21 cellular contexts compared by ENCODE assay signal in genomic region chr3:130508970-130509369, GRCh38. TPM values are rescaled to one million over a fixed set of nuclear protein-coding genes. Genes with fewer than 3 reads are reported as not detected.
DNase-seq lines count a peak whose midpoint lies in the region; ATAC-seq and TF ChIP-seq lines count a peak whose summit lies in the region.
"Had no signal": no experiment of that assay in that cellular context is flagged by ENCODE, and none has a peak within 500 bp of the region (broad histone marks: within the 10 kb centered on the region; RNA-seq: fewer than 3 reads in every experiment).

No MANE protein-coding gene starts in this region.

- intact Hi-C loops in colonic mucosa (cut with DNase I) (no loop called here), right cardiac atrium (cut with DNase I) (no loop called here), sciatic nerve (cut with DNase I) (no loop called here)

- H3K27ac ChIP-seq in GM23338 (ENCODE audit: low read depth) (no peak overlapping the region), colonic mucosa (no peak overlapping the region), right cardiac atrium (ENCODE audit: low read length) (no peak overlapping the region), trophoblast cell (ENCODE audit: low read depth, low read length) (no peak overlapping the region)
- H3K27ac ChIP-seq: tibial nerve had no signal

- H3K4me1 ChIP-seq in GM23338 (ENCODE audit: insufficient read depth) (no peaks in the 10 kb centered on the region), colonic mucosa (no peaks in the 10 kb centered on the region), right cardiac atrium (ENCODE audit: control insufficient read depth, insufficient read depth, low read length) (no peaks in the 10 kb centered on the region), trophoblast cell (ENCODE audit: control insufficient read depth in 1 of 2, insufficient read depth in 2 of 2, low read length in 2 of 2) (no peaks in the 10 kb centered on the region)

- TF ChIP-seq CTCF in GM23338 (conservative IDR thresholded peaks at IDR 0.05; ENCODE audit: low read depth in 2 of 2): no peak
- no peak for TF ChIP-seq CTCF in colonic mucosa (IDR thresholded peaks at IDR 0.05)

- POLR2A ChIA-PET in activated CD8-positive, alpha-beta T cell treated with anti-CD3 and anti-CD28 coated beads, Interleukin-2, amount 10 ng/mL, durations not matched to agents 7 days and 5 days (lab: Charles Lee): no interaction called here

- no peak overlapping the region for H2AK5ac ChIP-seq in trophoblast cell (ENCODE audit: low read length)

- CTCF ChIA-PET in activated CD8-positive, alpha-beta T cell treated with anti-CD3 and anti-CD28 coated beads, Interleukin-2, amount 10 ng/mL, durations not matched to agents 7 days and 5 days (lab: Charles Lee): no interaction called here

- H2BK12ac ChIP-seq in trophoblast cell (ENCODE audit: low read length): no peak overlapping the region

- H3K79me2 ChIP-seq in GM23338 (replicated peaks; ENCODE audit: insufficient read depth) (no peaks in the 10 kb centered on the region), trophoblast cell (ENCODE audit: control insufficient read depth, insufficient read depth, low read length, poor library complexity) (no peaks in the 10 kb centered on the region)

- no peak overlapping the region for H2BK5ac ChIP-seq in trophoblast cell (ENCODE audit: low read depth, low read length, poor library complexity)

- H3K9ac ChIP-seq in colonic mucosa (ENCODE audit: low read depth in 2 of 2, low read length in 2 of 2) (no peak overlapping the region), trophoblast cell (ENCODE audit: low read length) (no peak overlapping the region)

- no peaks in the 10 kb centered on the region for H4K20me1 ChIP-seq in GM23338 (replicated peaks; ENCODE audit: insufficient read depth)

- H3K36me3 Mint-ChIP-seq in GM23338 (ENCODE audit: low read depth): no peaks in the 10 kb centered on the region
- H3K36me3 Mint-ChIP-seq in activated CD8-positive, alpha-beta T cell treated with anti-CD3 and anti-CD28 coated beads, Interleukin-2, amount 10 ng/mL, durations not matched to agents 7 days and 5 days (ENCODE audit: low read depth): no peaks in the 10 kb centered on the region
- H3K36me3 Mint-ChIP-seq: IgD-negative memory B cell had no signal

- H3K14ac ChIP-seq in trophoblast cell (ENCODE audit: low read length): no peak overlapping the region

- no peak overlapping the region for H3K23ac ChIP-seq in trophoblast cell (ENCODE audit: low read length)

- H3K27me3 ChIP-seq in GM23338 (ENCODE audit: insufficient read depth): 0 out of 2 replicates have a peak, but pooled peaks cover 2% of the 10 kb centered on the region
- H3K27me3 ChIP-seq in colonic mucosa: no peaks in the 10 kb centered on the region
- H3K27me3 ChIP-seq in right cardiac atrium (ENCODE audit: control insufficient read depth, insufficient read depth): peaks cover 2% of the 10 kb centered on the region
- H3K27me3 ChIP-seq in trophoblast cell (ENCODE audit: insufficient read depth, low read length): no peaks in the 10 kb centered on the region
- H3K27me3 ChIP-seq: tibial nerve had no signal

- peak; percentile 64 for ATAC-seq in GM23338
- peak; percentile 90 to 94 for ATAC-seq in right cardiac atrium
- peak; percentile 67 for ATAC-seq in sciatic nerve
- ATAC-seq in activated CD8-positive, alpha-beta T cell treated with anti-CD3 and anti-CD28 coated beads, Interleukin-2, amount 10 ng/mL, durations not matched to agents 7 days and 5 days: no peak
- ATAC-seq in HG03354 (IDR thresholded peaks at IDR 0.05; ENCODE audit: poor library complexity, severe bottlenecking, unreplicated experiment): no peak
- ATAC-seq: activated T-cell treated with anti-CD3 and anti-CD28 coated beads, Interleukin-2, amount 50 U/mL, for 4 hours; esophagus mucosa had no signal

- no peaks in the 10 kb centered on the region for H3K9me3 Mint-ChIP-seq in GM23338
- H3K9me3 Mint-ChIP-seq in activated CD8-positive, alpha-beta T cell treated with anti-CD3 and anti-CD28 coated beads, Interleukin-2, amount 10 ng/mL, durations not matched to agents 7 days and 5 days (ENCODE audit: insufficient read depth): no peaks in the 10 kb centered on the region
- H3K9me3 Mint-ChIP-seq: activated T-cell treated with anti-CD3 and anti-CD28 coated beads, Interleukin-2, amount 50 U/mL, for 4 hours; IgD-negative memory B cell had no signal

- H3K36me3 ChIP-seq in GM23338 (ENCODE audit: insufficient read depth) (no peaks in the 10 kb centered on the region), colonic mucosa (no peaks in the 10 kb centered on the region), trophoblast cell (ENCODE audit: control insufficient read depth in 1 of 2, insufficient read depth in 2 of 2, low read length in 2 of 2) (no peaks in the 10 kb centered on the region)
- H3K36me3 ChIP-seq: tibial nerve had no signal

- H3K18ac ChIP-seq in trophoblast cell (ENCODE audit: low read length): no peak overlapping the region

- no peak overlapping the region for H3K4me2 ChIP-seq in GM23338
- H3K4me2 ChIP-seq in trophoblast cell (ENCODE audit: low read length): no peak overlapping the region

- H3K4me3 ChIP-seq in GM23338: no peak overlapping the region
- no peak overlapping the region for H3K4me3 ChIP-seq in colonic mucosa
- H3K4me3 ChIP-seq in right cardiac atrium (ENCODE audit: low read length): no peak overlapping the region
- no peak overlapping the region for H3K4me3 ChIP-seq in trophoblast cell (ENCODE audit: low read depth, low read length)
- H3K4me3 ChIP-seq: tibial nerve had no signal

- H3K27ac Mint-ChIP-seq in GM23338: no peak overlapping the region
- no peak overlapping the region for H3K27ac Mint-ChIP-seq in activated CD8-positive, alpha-beta T cell treated with anti-CD3 and anti-CD28 coated beads, Interleukin-2, amount 10 ng/mL, durations not matched to agents 7 days and 5 days
- H3K27ac Mint-ChIP-seq: IgD-negative memory B cell had no signal

- H2BK120ac ChIP-seq in trophoblast cell (ENCODE audit: insufficient read depth, low read length, poor library complexity): no peak overlapping the region

- H3K4ac ChIP-seq in trophoblast cell (ENCODE audit: low read depth, low read length): no peak overlapping the region

- 32% methylated on average over 7 of the region's 7 CpGs for WGBS in right cardiac atrium
- WGBS in trophoblast cell (ENCODE audit: extremely low coverage, insufficient coverage, insufficient read length): no CpG with 5 or more reads among the region's 7 CpGs

- no peak overlapping the region for H4K8ac ChIP-seq in trophoblast cell (ENCODE audit: low read depth, low read length)

- H2AFZ ChIP-seq in GM23338: peak overlapping the region; percentile 89
- no peak overlapping the region for H2AFZ ChIP-seq in trophoblast cell (ENCODE audit: insufficient read depth, low read length, poor library complexity)

- H4K12ac ChIP-seq in trophoblast cell (ENCODE audit: low read depth, low read length): no peak overlapping the region

- H3K4me3 Mint-ChIP-seq in GM23338: no peak overlapping the region
- H3K4me3 Mint-ChIP-seq in activated CD8-positive, alpha-beta T cell treated with anti-CD3 and anti-CD28 coated beads, Interleukin-2, amount 10 ng/mL, durations not matched to agents 7 days and 5 days: no peak overlapping the region
- H3K4me3 Mint-ChIP-seq: activated T-cell treated with anti-CD3 and anti-CD28 coated beads, Interleukin-2, amount 50 U/mL, for 4 hours; IgD-negative memory B cell had no signal

- H3K79me1 ChIP-seq in trophoblast cell (ENCODE audit: low read length): no peaks in the 10 kb centered on the region

- H3K9me3 ChIP-seq in colonic mucosa (no peaks in the 10 kb centered on the region), right cardiac atrium (ENCODE audit: control insufficient read depth, low read length) (no peaks in the 10 kb centered on the region), trophoblast cell (ENCODE audit: insufficient read depth, low read depth, low read length) (no peaks in the 10 kb centered on the region)
- H3K9me3 ChIP-seq: tibial nerve had no signal

- peaks cover 6% of the 10 kb centered on the region; the same call in 2 of the 3 replicates for H3K4me1 Mint-ChIP-seq in GM23338
- no peaks in the 10 kb centered on the region for H3K4me1 Mint-ChIP-seq in activated CD8-positive, alpha-beta T cell treated with anti-CD3 and anti-CD28 coated beads, Interleukin-2, amount 10 ng/mL, durations not matched to agents 7 days and 5 days (ENCODE audit: low read depth)
- H3K4me1 Mint-ChIP-seq: IgD-negative memory B cell had no signal

- DNase-seq in GM23338 (ENCODE audit: low spot score) (peak; percentile 20), colonic mucosa (peak; percentile 36), right cardiac atrium (peak; percentile 59 to 83 (median 79)), sciatic nerve (ENCODE audit: low spot score) (no peak), trophoblast cell (no peak), AG08396 (ENCODE audit: low spot score) (no peak)
- no peak for DNase-seq in activated CD8-positive, alpha-beta T cell treated with anti-CD3 and anti-CD28 coated beads, Interleukin-2, amount 10 ng/mL, durations not matched to agents 7 days and 5 days
- DNase-seq: activated CD4-positive, alpha-beta T cell treated with anti-CD3 and anti-CD28 coated beads, Interleukin-2, amount 50 U/mL, for 48 hours; activated naive CD4-positive, alpha-beta T cell treated with anti-CD3 and anti-CD28 coated beads, Interleukin-2, amount 50 U/mL, for 16 hours; activated T-cell treated with anti-CD3 and anti-CD28 coated beads, Interleukin-2, amount 50 U/mL, for 4 hours; DMS79; MM.1S; NCI-H510A; SHP77; stimulated activated naive CD4-positive, alpha-beta T cell had no signal

- no peaks in the 10 kb centered on the region for H3F3A ChIP-seq in GM23338 (replicated peaks; ENCODE audit: low read depth)

- no peak overlapping the region for H4K91ac ChIP-seq in trophoblast cell (ENCODE audit: low read depth, low read length)

- no peaks in the 10 kb centered on the region for H3K9me2 ChIP-seq in GM23338 (ENCODE audit: insufficient read depth)

- H3K27me3 Mint-ChIP-seq in GM23338 (ENCODE audit: insufficient read depth, low read depth, poor library complexity): no peaks in the 10 kb centered on the region
- H3K27me3 Mint-ChIP-seq in activated CD8-positive, alpha-beta T cell treated with anti-CD3 and anti-CD28 coated beads, Interleukin-2, amount 10 ng/mL, durations not matched to agents 7 days and 5 days (ENCODE audit: low read depth): peaks cover 3% of the 10 kb centered on the region

TF ChIP-seq in GM23338, 12 proteins besides CTCF, POLR2A, EP300 and RAD21 (continues in another document):
- no peak for TF ChIP-seq POLR2AphosphoS5 (IDR thresholded peaks at IDR 0.05; ENCODE audit: low read depth)
- TF ChIP-seq NANOG (IDR thresholded peaks at IDR 0.05; ENCODE audit: borderline replicate concordance): no peak
- no peak for TF ChIP-seq STAT1 (IDR thresholded peaks at IDR 0.05; ENCODE audit: unreplicated experiment)
- TF ChIP-seq JUNB (IDR thresholded peaks at IDR 0.05; ENCODE audit: unreplicated experiment): no peak
- TF ChIP-seq ZNF114 (CRISPR knock-in tag; IDR thresholded peaks at IDR 0.05): no peak

RNA-seq across cellular contexts. Expression of gene COL6A6, which starts 8.0 kb away (rescaled TPM):
- 0.04 and 0.07 TPM in 2 replicates for total RNA-seq in GM23338 (2014; rRNA removed; shearing (Covaris generic))
- polyA plus RNA-seq in GM23338 (2016; fragmentation: Nextera tagmentation; extraction: Ambion mirVana) (0.10 TPM in 1 of 2 replicates, not detected in the other), right cardiac atrium (3.0 TPM)
- total RNA-seq in colonic mucosa (not detected), right cardiac atrium (1 to 10 TPM; 3.4 to 5.7 (median 4.2) TPM), sciatic nerve (0.31 TPM)
- total RNA-seq in activated CD8-positive, alpha-beta T cell treated with anti-CD3 and anti-CD28 coated beads, Interleukin-2, amount 10 ng/mL, durations not matched to agents 7 days and 5 days: not detected
- 2.5 and 2.7 TPM in 2 replicates for polyA plus RNA-seq in trophoblast cell (2013)
- total RNA-seq: activated T-cell treated with anti-CD3 and anti-CD28 coated beads, Interleukin-2, amount 50 U/mL, for 4 hours; H4; T-helper 1 cell treated with Interleukin-12 subunit alpha and Interleukin-12 subunit beta and Interleukin-4 antibody, amounts not matched to agents 30 ng/mL and 1 ng/mL, for 36 hours had no signal
- polyA plus RNA-seq: IgD-negative memory B cell had no signal

Comparison
In these comparisons a context has a peak if more than half of its experiments do, and no peak if none do; other contexts are left out.
1. ATAC-seq: peak in GM23338 (single experiment), right cardiac atrium (2 of 2) and sciatic nerve (single experiment); none in activated CD8-positive, alpha-beta T cell treated with anti-CD3 and anti-CD28 coated beads, Interleukin-2, amount 10 ng/mL, durations not matched to agents 7 days and 5 days (single experiment) and HG03354 (single experiment).
2. DNase-seq: peak in GM23338 (single experiment), colonic mucosa (single experiment) and right cardiac atrium (3 of 3); none in sciatic nerve (single experiment), activated CD8-positive, alpha-beta T cell treated with anti-CD3 and anti-CD28 coated beads, Interleukin-2, amount 10 ng/mL, durations not matched to agents 7 days and 5 days (single experiment), trophoblast cell (0 of 2) and AG08396 (single experiment).